Comparison of ENCODE assay signal across 1 cellular context in the genomic region with DNA sequence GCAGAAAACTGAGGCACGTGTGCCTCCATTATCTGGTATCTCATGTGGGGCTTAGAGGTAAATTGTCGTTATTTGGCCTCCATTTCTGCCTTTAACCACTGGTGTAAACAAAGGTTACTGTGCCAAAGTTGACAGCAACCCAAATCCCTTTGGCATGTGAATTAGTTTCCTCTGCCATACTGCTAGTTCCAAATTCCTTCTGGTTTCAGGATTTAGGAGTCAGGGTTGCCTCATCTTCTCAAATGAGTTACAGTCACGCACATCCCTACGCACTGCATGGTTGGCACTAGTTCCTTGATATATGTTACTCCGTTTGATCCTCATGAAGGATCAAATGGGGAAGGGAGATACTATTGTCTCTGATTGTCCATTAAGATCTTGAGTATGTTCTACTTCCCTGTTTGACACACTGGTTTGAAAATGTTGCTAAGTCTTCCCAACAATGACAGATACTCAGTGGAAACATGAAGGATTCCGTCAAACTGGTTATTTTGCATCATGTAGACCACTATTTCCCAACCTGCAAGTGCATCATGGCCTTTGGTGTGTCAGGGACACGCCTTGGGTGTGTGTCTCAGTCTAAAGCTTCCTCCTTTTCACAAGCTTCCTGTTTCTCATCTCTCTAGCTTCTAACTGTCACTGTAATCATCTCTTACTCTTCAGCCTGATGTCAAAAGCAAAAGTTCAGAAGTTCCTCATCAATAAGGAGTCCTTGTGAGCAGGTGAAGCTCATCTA.
TF ChIP-seq lines count a peak whose summit lies in the region.

A gene with protein sequence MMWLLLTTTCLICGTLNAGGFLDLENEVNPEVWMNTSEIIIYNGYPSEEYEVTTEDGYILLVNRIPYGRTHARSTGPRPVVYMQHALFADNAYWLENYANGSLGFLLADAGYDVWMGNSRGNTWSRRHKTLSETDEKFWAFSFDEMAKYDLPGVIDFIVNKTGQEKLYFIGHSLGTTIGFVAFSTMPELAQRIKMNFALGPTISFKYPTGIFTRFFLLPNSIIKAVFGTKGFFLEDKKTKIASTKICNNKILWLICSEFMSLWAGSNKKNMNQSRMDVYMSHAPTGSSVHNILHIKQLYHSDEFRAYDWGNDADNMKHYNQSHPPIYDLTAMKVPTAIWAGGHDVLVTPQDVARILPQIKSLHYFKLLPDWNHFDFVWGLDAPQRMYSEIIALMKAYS (plus strand): TSS at position 655 of the 736 bp plus-strand sequence. CDS start 1,386 bp downstream, outside the sequence.

TF ChIP-seq in A549, 52 proteins besides CTCF, POLR2A, EP300 and RAD21 (continued from another document):
- TF ChIP-seq, protein P1, sequence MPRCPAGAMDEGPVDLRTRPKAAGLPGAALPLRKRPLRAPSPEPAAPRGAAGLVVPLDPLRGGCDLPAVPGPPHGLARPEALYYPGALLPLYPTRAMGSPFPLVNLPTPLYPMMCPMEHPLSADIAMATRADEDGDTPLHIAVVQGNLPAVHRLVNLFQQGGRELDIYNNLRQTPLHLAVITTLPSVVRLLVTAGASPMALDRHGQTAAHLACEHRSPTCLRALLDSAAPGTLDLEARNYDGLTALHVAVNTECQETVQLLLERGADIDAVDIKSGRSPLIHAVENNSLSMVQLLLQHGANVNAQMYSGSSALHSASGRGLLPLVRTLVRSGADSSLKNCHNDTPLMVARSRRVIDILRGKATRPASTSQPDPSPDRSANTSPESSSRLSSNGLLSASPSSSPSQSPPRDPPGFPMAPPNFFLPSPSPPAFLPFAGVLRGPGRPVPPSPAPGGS (IDR thresholded peaks at IDR 0.05): no peak
- no peak for TF ChIP-seq HOXB13 (CRISPR knock-in tag; IDR thresholded peaks at IDR 0.05; ENCODE audit: low read depth)
- TF ChIP-seq CBX2 (IDR thresholded peaks at IDR 0.05; ENCODE audit: borderline replicate concordance, low read depth): no peak
- no peak for TF ChIP-seq ZFP36 (IDR thresholded peaks at IDR 0.05; ENCODE audit: borderline replicate concordance, partially characterized antibody)
- TF ChIP-seq EHF (CRISPR knock-in tag; IDR thresholded peaks at IDR 0.05): no peak
- no peak for TF ChIP-seq RFX5 (IDR thresholded peaks at IDR 0.05)
- no peak for TF ChIP-seq MYC (IDR thresholded peaks at IDR 0.05; ENCODE audit: borderline replicate concordance, low read length)
